In genomic region chr14:101174522-101174838, GRCh38 we compare ENCODE assay signal across 1 cellular context.
TF ChIP-seq lines count a peak whose summit lies in the region.

No MANE protein-coding gene starts in this region.

TF ChIP-seq in SK-N-SH, 30 proteins besides CTCF, POLR2A, EP300 and RAD21 (continued from another document):
- TF ChIP-seq USF2 (IDR thresholded peaks at IDR 0.05; ENCODE audit: borderline replicate concordance, low read depth, low read length) (no peak), POLR2AphosphoS5 (IDR thresholded peaks at IDR 0.05; ENCODE audit: low read depth, low read length) (no peak), SMC3 (IDR thresholded peaks at IDR 0.05; ENCODE audit: low read depth, low read length) (no peak), JUND (IDR thresholded peaks at IDR 0.05) (no peak), TEAD4 (IDR thresholded peaks at IDR 0.05; ENCODE audit: borderline replicate concordance, insufficient read depth) (no peak), FOXJ3 (CRISPR knock-in tag; IDR thresholded peaks at IDR 0.05) (no peak), CHD2 (IDR thresholded peaks at IDR 0.05; ENCODE audit: low read length, partially characterized antibody) (no peak)
